9 cellular contexts compared by ENCODE assay signal in the genomic region with DNA sequence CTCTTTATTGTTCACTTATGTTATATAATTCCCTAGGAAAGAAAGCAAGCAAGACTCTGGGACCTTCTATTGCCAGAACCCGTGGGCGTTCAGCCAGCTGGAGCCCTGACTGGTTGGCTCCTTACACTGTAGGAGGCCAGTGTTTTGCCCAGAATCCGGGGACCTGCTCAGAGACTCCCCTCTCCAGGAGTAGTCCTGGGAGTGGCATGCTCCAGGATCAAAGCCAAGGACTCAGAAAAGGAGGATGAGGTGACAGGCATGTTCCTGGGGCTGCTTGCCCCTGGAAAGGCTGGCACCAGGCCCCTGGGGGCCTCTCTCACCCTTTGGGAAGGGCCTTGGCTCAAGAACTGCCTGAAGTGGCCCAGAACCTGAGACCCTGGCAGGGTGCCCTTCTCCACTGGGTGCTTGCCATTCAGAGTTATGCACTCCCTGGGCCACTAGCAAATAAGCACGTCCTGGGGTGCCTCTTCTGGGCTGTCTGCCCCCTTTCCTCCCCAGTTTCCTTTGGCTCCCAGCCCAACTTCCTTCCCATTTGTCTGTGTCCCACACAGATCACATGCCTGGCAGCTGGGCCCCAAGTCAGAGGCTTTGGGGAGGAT. TPM values are rescaled to one million over a fixed set of nuclear protein-coding genes. Genes with fewer than 3 reads are reported as not detected.
DNase-seq lines count a peak whose midpoint lies in the region; ATAC-seq and TF ChIP-seq lines count a peak whose summit lies in the region.
"Had no signal": no experiment of that assay in that cellular context is flagged by ENCODE, and none has a peak within 500 bp of the region (broad histone marks: within the 10 kb centered on the region; RNA-seq: fewer than 3 reads in every experiment).

No MANE protein-coding gene starts in this region.

- peak in 57 of 58 donors; percentile 55 to 96 (median 86) for DNase-seq in anterior cingulate cortex (lab: John Stamatoyannopoulos, UW)
- peak in 50 of 51 donors; percentile 32 to 95 (median 79) for DNase-seq in hypothalamus (lab: John Stamatoyannopoulos, UW)
- DNase-seq in stomach, result peak; percentile 91
- no peak for DNase-seq in glutamatergic neuron
- no peak for DNase-seq in activated naive CD4-positive, alpha-beta T cell treated with anti-CD3 and anti-CD28 coated beads, Interleukin-2, amount 50 U/mL, for 16 hours
- no peak for DNase-seq in smooth muscle cell (lab: John Stamatoyannopoulos, UW; ENCODE audit: unreplicated experiment)
- DNase-seq: NCI-H774 had no signal

- no peaks in the 10 kb centered on the region for H4K20me1 ChIP-seq in smooth muscle cell (ENCODE audit: low read depth)

- no peaks in the 10 kb centered on the region for H3K79me2 ChIP-seq in smooth muscle cell (ENCODE audit: low read depth)

- no peak overlapping the region for H3K27ac Mint-ChIP-seq in glutamatergic neuron (ENCODE audit: unreplicated experiment)

- TF ChIP-seq CTCF in HEK293 (tag by site-specific recombination; IDR thresholded peaks at IDR 0.05), result no peak
- TF ChIP-seq CTCF in stomach (IDR thresholded peaks at IDR 0.05), result no peak
- no peak for TF ChIP-seq CTCF in glutamatergic neuron (IDR thresholded peaks at IDR 0.05; ENCODE audit: partially characterized antibody, unreplicated experiment)
- TF ChIP-seq CTCF in smooth muscle cell (IDR thresholded peaks at IDR 0.05; ENCODE audit: borderline replicate concordance, insufficient read depth, poor library complexity, severe bottlenecking), result no peak

- no peaks in the 10 kb centered on the region for H3F3A ChIP-seq in smooth muscle cell (ENCODE audit: low read depth)

- no peak for TF ChIP-seq EP300 in stomach (IDR thresholded peaks at IDR 0.05)

- H3K9me3 Mint-ChIP-seq in glutamatergic neuron (ENCODE audit: unreplicated experiment), result peaks cover 3% of the 10 kb centered on the region

- no peak overlapping the region for H3K27ac ChIP-seq in HEK293 (ENCODE audit: extremely low read depth, low read depth, low read length)
- H3K27ac ChIP-seq in stomach, result peak overlapping the region; percentile 62 to 82 (median 68)
- H3K27ac ChIP-seq in smooth muscle cell (ENCODE audit: low read depth), result no peak overlapping the region

- H3K36me3 Mint-ChIP-seq in glutamatergic neuron (ENCODE audit: unreplicated experiment), result no peaks in the 10 kb centered on the region

- 8 to 35% (median 18%) methylated on average over 4 of the region's 4 CpGs for WGBS in stomach, 5 donors
- WGBS in smooth muscle cell (ENCODE audit: low lambda C conversion rate), result 86% methylated on average over 4 of the region's 4 CpGs

- no peak for TF ChIP-seq POLR2A in stomach (IDR thresholded peaks at IDR 0.05)

- H3K27me3 ChIP-seq in stomach (no peaks in the 10 kb centered on the region), smooth muscle cell (ENCODE audit: low read depth) (no peaks in the 10 kb centered on the region)

- H3K36me3 ChIP-seq in HEK293 (ENCODE audit: control insufficient read depth in 2 of 2, insufficient read depth in 1 of 2, low read length in 2 of 2) (no peaks in the 10 kb centered on the region), stomach (no peaks in the 10 kb centered on the region), smooth muscle cell (ENCODE audit: low read depth) (no peaks in the 10 kb centered on the region)

- H3K4me2 ChIP-seq in smooth muscle cell, result no peak overlapping the region

- ATAC-seq in GM18520 (IDR thresholded peaks at IDR 0.05; ENCODE audit: unreplicated experiment), result no peak

- no peak overlapping the region for H3K4me3 ChIP-seq in HEK293 (ENCODE audit: low read depth, low read length)
- H3K4me3 ChIP-seq in stomach, result no peak overlapping the region
- H3K4me3 ChIP-seq in smooth muscle cell, result no peak overlapping the region

- H3K4me3 Mint-ChIP-seq in glutamatergic neuron (ENCODE audit: unreplicated experiment), result no peak overlapping the region

- H2AFZ ChIP-seq in smooth muscle cell (ENCODE audit: low read depth), result no peak overlapping the region

- H3K9me3 ChIP-seq in HEK293 (ENCODE audit: control insufficient read depth, insufficient read depth, low read depth, low read length), result no peaks in the 10 kb centered on the region
- no peaks in the 10 kb centered on the region for H3K9me3 ChIP-seq in stomach
- no peaks in the 10 kb centered on the region for H3K9me3 ChIP-seq in smooth muscle cell (replicated peaks; ENCODE audit: low read depth)

- no peaks in the 10 kb centered on the region for H3K27me3 Mint-ChIP-seq in glutamatergic neuron (ENCODE audit: unreplicated experiment)

- H3K4me1 Mint-ChIP-seq in glutamatergic neuron (ENCODE audit: low read depth, unreplicated experiment), result no peaks in the 10 kb centered on the region

- CTCF ChIA-PET in HEK293 (lab: Yijun Ruan, JAX), result no interaction called here

- intact Hi-C loops in stomach (cut with DNase I; ENCODE audit: low total_unique reads), result no loop called here

- no peaks in the 10 kb centered on the region for H3K4me1 ChIP-seq in HEK293 (ENCODE audit: control insufficient read depth, insufficient read depth, low read length)
- peaks cover 30 to 57% (median 32%) of the 10 kb centered on the region in 4 donors for H3K4me1 ChIP-seq in stomach
- no peaks in the 10 kb centered on the region for H3K4me1 ChIP-seq in smooth muscle cell (ENCODE audit: low read depth)

- H3K9ac ChIP-seq in smooth muscle cell (ENCODE audit: low read depth), result no peak overlapping the region

- POLR2A ChIA-PET in HEK293 (lab: Yijun Ruan, JAX), result interaction anchor here (0.6 kb wide), 1 partner anchor 315 kb away, joined by 3 read pairs; no protein-coding TSS in a partner anchor

TF ChIP-seq in HEK293, 187 proteins besides CTCF, POLR2A, EP300 and RAD21 (continues in another document):
- no peak for TF ChIP-seq ZNF423 (tag by site-specific recombination; IDR thresholded peaks at IDR 0.05)
- TF ChIP-seq, protein P1, sequence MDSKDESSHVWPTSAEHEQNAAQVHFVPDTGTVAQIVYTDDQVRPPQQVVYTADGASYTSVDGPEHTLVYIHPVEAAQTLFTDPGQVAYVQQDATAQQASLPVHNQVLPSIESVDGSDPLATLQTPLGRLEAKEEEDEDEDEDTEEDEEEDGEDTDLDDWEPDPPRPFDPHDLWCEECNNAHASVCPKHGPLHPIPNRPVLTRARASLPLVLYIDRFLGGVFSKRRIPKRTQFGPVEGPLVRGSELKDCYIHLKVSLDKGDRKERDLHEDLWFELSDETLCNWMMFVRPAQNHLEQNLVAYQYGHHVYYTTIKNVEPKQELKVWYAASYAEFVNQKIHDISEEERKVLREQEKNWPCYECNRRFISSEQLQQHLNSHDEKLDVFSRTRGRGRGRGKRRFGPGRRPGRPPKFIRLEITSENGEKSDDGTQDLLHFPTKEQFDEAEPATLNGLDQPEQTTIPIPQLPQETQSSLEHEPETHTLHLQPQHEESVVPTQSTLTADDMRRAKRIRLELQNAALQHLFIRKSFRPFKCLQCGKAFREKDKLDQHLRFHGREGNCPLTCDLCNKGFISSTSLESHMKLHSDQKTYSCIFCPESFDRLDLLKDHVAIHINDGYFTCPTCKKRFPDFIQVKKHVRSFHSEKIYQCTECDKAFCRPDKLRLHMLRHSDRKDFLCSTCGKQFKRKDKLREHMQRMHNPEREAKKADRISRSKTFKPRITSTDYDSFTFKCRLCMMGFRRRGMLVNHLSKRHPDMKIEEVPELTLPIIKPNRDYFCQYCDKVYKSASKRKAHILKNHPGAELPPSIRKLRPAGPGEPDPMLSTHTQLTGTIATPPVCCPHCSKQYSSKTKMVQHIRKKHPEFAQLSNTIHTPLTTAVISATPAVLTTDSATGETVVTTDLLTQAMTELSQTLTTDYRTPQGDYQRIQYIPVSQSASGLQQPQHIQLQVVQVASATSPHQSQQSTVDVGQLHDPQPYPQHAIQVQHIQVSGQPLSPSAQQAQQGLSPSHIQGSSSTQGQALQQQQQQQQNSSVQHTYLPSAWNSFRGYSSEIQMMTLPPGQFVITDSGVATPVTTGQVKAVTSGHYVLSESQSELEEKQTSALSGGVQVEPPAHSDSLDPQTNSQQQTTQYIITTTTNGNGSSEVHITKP (tag by site-specific recombination; IDR thresholded peaks at IDR 0.05), result peak; percentile 91
- TF ChIP-seq, protein P2, sequence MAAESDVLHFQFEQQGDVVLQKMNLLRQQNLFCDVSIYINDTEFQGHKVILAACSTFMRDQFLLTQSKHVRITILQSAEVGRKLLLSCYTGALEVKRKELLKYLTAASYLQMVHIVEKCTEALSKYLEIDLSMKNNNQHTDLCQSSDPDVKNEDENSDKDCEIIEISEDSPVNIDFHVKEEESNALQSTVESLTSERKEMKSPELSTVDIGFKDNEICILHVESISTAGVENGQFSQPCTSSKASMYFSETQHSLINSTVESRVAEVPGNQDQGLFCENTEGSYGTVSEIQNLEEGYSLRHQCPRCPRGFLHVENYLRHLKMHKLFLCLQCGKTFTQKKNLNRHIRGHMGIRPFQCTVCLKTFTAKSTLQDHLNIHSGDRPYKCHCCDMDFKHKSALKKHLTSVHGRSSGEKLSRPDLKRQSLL (tag by site-specific recombination; IDR thresholded peaks at IDR 0.05), result no peak
- TF ChIP-seq, protein P3, sequence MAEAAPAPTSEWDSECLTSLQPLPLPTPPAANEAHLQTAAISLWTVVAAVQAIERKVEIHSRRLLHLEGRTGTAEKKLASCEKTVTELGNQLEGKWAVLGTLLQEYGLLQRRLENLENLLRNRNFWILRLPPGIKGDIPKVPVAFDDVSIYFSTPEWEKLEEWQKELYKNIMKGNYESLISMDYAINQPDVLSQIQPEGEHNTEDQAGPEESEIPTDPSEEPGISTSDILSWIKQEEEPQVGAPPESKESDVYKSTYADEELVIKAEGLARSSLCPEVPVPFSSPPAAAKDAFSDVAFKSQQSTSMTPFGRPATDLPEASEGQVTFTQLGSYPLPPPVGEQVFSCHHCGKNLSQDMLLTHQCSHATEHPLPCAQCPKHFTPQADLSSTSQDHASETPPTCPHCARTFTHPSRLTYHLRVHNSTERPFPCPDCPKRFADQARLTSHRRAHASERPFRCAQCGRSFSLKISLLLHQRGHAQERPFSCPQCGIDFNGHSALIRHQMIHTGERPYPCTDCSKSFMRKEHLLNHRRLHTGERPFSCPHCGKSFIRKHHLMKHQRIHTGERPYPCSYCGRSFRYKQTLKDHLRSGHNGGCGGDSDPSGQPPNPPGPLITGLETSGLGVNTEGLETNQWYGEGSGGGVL (tag by site-specific recombination; IDR thresholded peaks at IDR 0.05), result peak; percentile 56

RNA-seq across cellular contexts. Expression of a gene that starts 19.5 kb away (rescaled TPM):
- 1 to 10 TPM in 3 of 5 donors, under 1 TPM in 1, not detected in 1; 0.29 to 7.3 (median 3.2) TPM for total RNA-seq in stomach
- polyA plus RNA-seq in stomach, result 1 to 10 TPM; 1.1 to 2.4 (median 1.2) TPM
- total RNA-seq in glutamatergic neuron (ENCODE audit: unreplicated experiment), result 210 TPM
- 13.0 and 14.7 TPM in 2 replicates for total RNA-seq in smooth muscle cell
- 18.9 and 21.2 TPM in 2 replicates for polyA plus RNA-seq in smooth muscle cell

RNA-seq across cellular contexts. Expression of a gene that starts 32.0 kb away (rescaled TPM):
- 100 to 1,000 TPM in 3 of 5 donors, 10 to 100 TPM in 2; 22.2 to 591 (median 106) TPM for total RNA-seq in stomach
- 10 to 100 TPM; 39.3 to 60.8 (median 60.2) TPM for polyA plus RNA-seq in stomach
- 168 TPM for total RNA-seq in glutamatergic neuron (ENCODE audit: unreplicated experiment)
- 121 and 149 TPM in 2 replicates for total RNA-seq in smooth muscle cell
- 101 and 111 TPM in 2 replicates for polyA plus RNA-seq in smooth muscle cell

Comparison
In these comparisons a context has a peak if more than half of its experiments do, and no peak if none do; other contexts are left out.
1. H3K27ac ChIP-seq: peak in stomach (5 of 5); none in HEK293 (single experiment) and smooth muscle cell (single experiment).
2. DNase-seq: peak in anterior cingulate cortex (57 of 58), hypothalamus (50 of 51) and stomach (single experiment); none in glutamatergic neuron (single experiment), activated naive CD4-positive, alpha-beta T cell treated with anti-CD3 and anti-CD28 coated beads, Interleukin-2, amount 50 U/mL, for 16 hours (single experiment) and smooth muscle cell (single experiment).
3. RNA of a gene that starts 19.5 kb away (total RNA-seq): 210 TPM in glutamatergic neuron (single experiment); 13.0 to 14.7 TPM in smooth muscle cell and 0.29 to 7.3 TPM in stomach; every median in the first group is over 10 times any median in the second.